ENCODE assay signal across 14 cellular contexts in genomic region chr9:95778957-95779356, GRCh38.
DNase-seq lines count a peak whose midpoint lies in the region; ATAC-seq and TF ChIP-seq lines count a peak whose summit lies in the region.
"Had no signal": no experiment of that assay in that cellular context is flagged by ENCODE, and none has a peak within 500 bp of the region (broad histone marks: within the 10 kb centered on the region; RNA-seq: fewer than 3 reads in every experiment).

No MANE protein-coding gene starts in this region.

- POLR2A ChIA-PET in naive thymus-derived CD8-positive, alpha-beta T cell (lab: Charles Lee) = no interaction called here

- intact Hi-C loops in psoas muscle (cut with DNase I) = no loop called here

- no peaks in the 10 kb centered on the region for H3F3A ChIP-seq in GM23248 (ENCODE audit: insufficient read depth)

- no peak overlapping the region for H3K4me3 Mint-ChIP-seq in naive thymus-derived CD8-positive, alpha-beta T cell
- H3K4me3 Mint-ChIP-seq: activated T-cell treated with anti-CD3 and anti-CD28 coated beads, Interleukin-2, amount 50 U/mL, for 4 hours; brain had no signal

- H3K9me3 ChIP-seq in GM23248 (ENCODE audit: low read depth) (no peaks in the 10 kb centered on the region), psoas muscle (no peaks in the 10 kb centered on the region)
- H3K9me3 ChIP-seq: Caco-2 had no signal

- H3K27ac ChIP-seq in GM23248 = no peak overlapping the region
- no peak overlapping the region for H3K27ac ChIP-seq in psoas muscle

- in situ Hi-C loops in GM23248 (cut with MboI) = no loop called here

- peaks cover 0 to 16% (median 4%) of the 10 kb centered on the region in 4 donors for H3K4me1 Mint-ChIP-seq in naive thymus-derived CD8-positive, alpha-beta T cell

- no peaks in the 10 kb centered on the region for H3K36me3 Mint-ChIP-seq in naive thymus-derived CD8-positive, alpha-beta T cell
- H3K36me3 Mint-ChIP-seq: brain had no signal

- H3K9me2 ChIP-seq in GM23248 (ENCODE audit: insufficient read depth) = no peaks in the 10 kb centered on the region

- no peaks in the 10 kb centered on the region for H4K20me1 ChIP-seq in GM23248 (ENCODE audit: insufficient read depth)

- no peaks in the 10 kb centered on the region for H3K36me3 ChIP-seq in GM23248 (ENCODE audit: low read depth)
- no peaks in the 10 kb centered on the region for H3K36me3 ChIP-seq in psoas muscle (ENCODE audit: insufficient read depth in 1 of 2, low read depth in 1 of 2)

- no peak overlapping the region for H3K9ac ChIP-seq in GM23248

- no peak overlapping the region for H3K27ac Mint-ChIP-seq in naive thymus-derived CD8-positive, alpha-beta T cell
- H3K27ac Mint-ChIP-seq: brain had no signal

- H3K27me3 Mint-ChIP-seq in naive thymus-derived CD8-positive, alpha-beta T cell = no peaks in the 10 kb centered on the region

- TF ChIP-seq CTCF in fibroblast of villous mesenchyme (IDR thresholded peaks at IDR 0.05; ENCODE audit: insufficient read depth, low read depth, low read length) = no peak
- TF ChIP-seq CTCF in psoas muscle (IDR thresholded peaks at IDR 0.05) = no peak

- H3K4me1 ChIP-seq in GM23248 (ENCODE audit: insufficient read depth) = no peaks in the 10 kb centered on the region
- H3K4me1 ChIP-seq in psoas muscle = no peaks in the 10 kb centered on the region

- H3K9me3 Mint-ChIP-seq in naive thymus-derived CD8-positive, alpha-beta T cell = no peaks in the 10 kb centered on the region
- H3K9me3 Mint-ChIP-seq: activated T-cell treated with anti-CD3 and anti-CD28 coated beads, Interleukin-2, amount 50 U/mL, for 4 hours had no signal

- peak; percentile 43 for DNase-seq in GM23248
- DNase-seq in RPMI7951 (ENCODE audit: low read depth) = peak; percentile 87
- DNase-seq in fibroblast of villous mesenchyme (ENCODE audit: low read depth) = peak; percentile 94
- DNase-seq in psoas muscle = peak; percentile 76 to 88
- DNase-seq in naive thymus-derived CD8-positive, alpha-beta T cell = no peak
- DNase-seq in NCI-H2107 treated with DMSO at 0.1 percent for 48 hours (lab: John Stamatoyannopoulos, UW; ENCODE audit: unreplicated experiment) = no peak
- DNase-seq: activated T-cell treated with anti-CD3 and anti-CD28 coated beads, Interleukin-2, amount 50 U/mL, for 4 hours; Caco-2; islet precursor cell; NCI-H446 treated with DMSO at 0.1 percent for 48 hours; stimulated activated naive CD4-positive, alpha-beta T cell treated with Interleukin-2 at 50 U/mL for 16 hours had no signal

- H3K4me3 ChIP-seq in GM23248 (no peak overlapping the region), fibroblast of villous mesenchyme (ENCODE audit: low read depth, low read length) (no peak overlapping the region), psoas muscle (no peak overlapping the region)

- no peaks in the 10 kb centered on the region for H3K79me2 ChIP-seq in GM23248 (ENCODE audit: insufficient read depth)

- ATAC-seq in psoas muscle (peak; percentile 64 to 86 (median 72)), HG02938 (IDR thresholded peaks at IDR 0.05; ENCODE audit: unreplicated experiment) (no peak), GM19023 (IDR thresholded peaks at IDR 0.05; ENCODE audit: unreplicated experiment) (no peak)
- ATAC-seq in naive thymus-derived CD8-positive, alpha-beta T cell = no peak
- ATAC-seq: activated T-cell treated with anti-CD3 and anti-CD28 coated beads, Interleukin-2, amount 50 U/mL, for 4 hours had no signal

- peaks cover 17% of the 10 kb centered on the region for H3K27me3 ChIP-seq in GM23248 (replicated peaks; ENCODE audit: insufficient read depth)
- peaks cover 0 to 4% (median 0%) of the 10 kb centered on the region in 3 donors for H3K27me3 ChIP-seq in psoas muscle (ENCODE audit: insufficient read depth in 3 of 3, low read length in 2 of 3)

- no peak overlapping the region for H2AFZ ChIP-seq in GM23248

- WGBS in GM23248 (ENCODE audit: low coverage in 1 of 2, low lambda C conversion rate in 2 of 2, missing lambda C conversion rate in 2 of 2), 2 experiments = 61 to 71% methylated on average over 3 of the region's 3 CpGs
- 21 to 36% (median 29%) methylated on average over 3 of the region's 3 CpGs for WGBS in psoas muscle, 3 donors

- no peak overlapping the region for H3K4me2 ChIP-seq in GM23248 (ENCODE audit: unreplicated experiment)

Comparison
In these comparisons a context has a peak if more than half of its experiments do, and no peak if none do; other contexts are left out.
1. DNase-seq: peak in GM23248 (single experiment), RPMI7951 (single experiment), fibroblast of villous mesenchyme (single experiment) and psoas muscle (2 of 2); none in naive thymus-derived CD8-positive, alpha-beta T cell (0 of 10) and NCI-H2107 treated with DMSO at 0.1 percent for 48 hours (single experiment).
2. ATAC-seq: peak in psoas muscle (4 of 4); none in HG02938 (single experiment), naive thymus-derived CD8-positive, alpha-beta T cell (0 of 2) and GM19023 (single experiment).